16 cellular contexts compared by ENCODE assay signal in genomic region chr1:48730164-48730864, GRCh38. TPM values are rescaled to one million over a fixed set of nuclear protein-coding genes. Genes with fewer than 3 reads are reported as not detected.
DNase-seq lines count a peak whose midpoint lies in the region; ATAC-seq, FAIRE-seq and TF ChIP-seq lines count a peak whose summit lies in the region.
"Had no signal": no experiment of that assay in that cellular context is flagged by ENCODE, and none has a peak within 500 bp of the region (broad histone marks: within the 10 kb centered on the region; RNA-seq: fewer than 3 reads in every experiment).

No MANE protein-coding gene starts in this region.

- no peak overlapping the region for H3K9ac ChIP-seq in MM.1S (ENCODE audit: low read length)

- peak overlapping the region; percentile 23; the same call in 1 of the 2 replicates for H3K4me2 ChIP-seq in MM.1S (ENCODE audit: low read depth, low read length)

- TF ChIP-seq CTCF in MM.1S (IDR thresholded peaks at IDR 0.05; ENCODE audit: low read length), result no peak

- peak; percentile 77 for ATAC-seq in GM19452 (IDR thresholded peaks at IDR 0.05; ENCODE audit: unreplicated experiment)
- ATAC-seq in HG02938 (IDR thresholded peaks at IDR 0.05; ENCODE audit: unreplicated experiment), result peak; percentile 83
- no peak for ATAC-seq in naive thymus-derived CD4-positive, alpha-beta T cell
- ATAC-seq: activated T-cell treated with anti-CD3 and anti-CD28 coated beads, Interleukin-2, amount 50 U/mL, for 4 hours had no signal

- H3K36me3 Mint-ChIP-seq in naive thymus-derived CD4-positive, alpha-beta T cell, result peaks cover 12 to 36% (median 12%) of the 10 kb centered on the region in 5 donors

- H3K4me3 ChIP-seq in MM.1S (ENCODE audit: low read length), result no peak overlapping the region
- H3K4me3 ChIP-seq in naive thymus-derived CD4-positive, alpha-beta T cell (ENCODE audit: low read length), result no peak overlapping the region
- H3K4me3 ChIP-seq in HAP-1, result no peak overlapping the region
- H3K4me3 ChIP-seq: vagina had no signal

- intact Hi-C loops in naive thymus-derived CD4-positive, alpha-beta T cell (cut with micrococcal nuclease), result no loop called here

- H3F3A ChIP-seq in MM.1S (ENCODE audit: insufficient read depth, low read length), result no peaks in the 10 kb centered on the region

- H3K27ac ChIP-seq in MM.1S (ENCODE audit: low read length), result no peak overlapping the region
- H3K27ac ChIP-seq in naive thymus-derived CD4-positive, alpha-beta T cell (ENCODE audit: low read depth, low read length), result no peak overlapping the region
- H3K27ac ChIP-seq: vagina had no signal

- no peaks in the 10 kb centered on the region for H4K20me1 ChIP-seq in MM.1S (ENCODE audit: insufficient read depth, low read length)

- no peak for DNase-seq in GM18507 (ENCODE audit: extremely low spot score, insufficient read length, low read depth)
- DNase-seq in MM.1S, result no peak
- DNase-seq in activated T-cell treated with anti-CD3 and anti-CD28 coated beads for 4 hours, result no peak
- DNase-seq in naive thymus-derived CD4-positive, alpha-beta T cell, result no peak
- no peak for DNase-seq in NCI-H226
- no peak for DNase-seq in HAP-1 (ENCODE audit: low spot score in 2 of 2)
- DNase-seq: activated CD4-positive, CD25-positive, alpha-beta regulatory T cell treated with anti-CD3 and anti-CD28 coated beads, Interleukin-2, amount 50 U/mL, for 72 hours; activated T-cell treated with anti-CD3 and anti-CD28 coated beads, Interleukin-2, amount 50 U/mL, for 4 hours; aorta; DMS53; stimulated activated CD8-positive, alpha-beta memory T cell treated with anti-CD3 and anti-CD28 coated beads, Interleukin-4, amount 100 ng/mL, for 48 hours had no signal

- H3K9me3 Mint-ChIP-seq in naive thymus-derived CD4-positive, alpha-beta T cell, result no peaks in the 10 kb centered on the region
- H3K9me3 Mint-ChIP-seq: activated T-cell treated with anti-CD3 and anti-CD28 coated beads, Interleukin-2, amount 50 U/mL, for 4 hours; mesothelial cell of epicardium had no signal

- FAIRE-seq in GM18507 (lab: Jason Lieb, UNC), result peak; percentile 68

- H3K9me3 ChIP-seq in MM.1S (replicated peaks; ENCODE audit: insufficient read depth, low read length) (no peaks in the 10 kb centered on the region), HAP-1 (no peaks in the 10 kb centered on the region)
- H3K9me3 ChIP-seq in naive thymus-derived CD4-positive, alpha-beta T cell (ENCODE audit: control insufficient read depth in 2 of 3, low read length in 3 of 3), result no peaks in the 10 kb centered on the region
- H3K9me3 ChIP-seq: vagina had no signal

- in situ Hi-C loops in HAP-1 (cut with MboI; ENCODE audit: low sequenced_read_pairs), result no loop called here

- H3K4me3 Mint-ChIP-seq in naive thymus-derived CD4-positive, alpha-beta T cell, result no peak overlapping the region
- H3K4me3 Mint-ChIP-seq: activated T-cell treated with anti-CD3 and anti-CD28 coated beads, Interleukin-2, amount 50 U/mL, for 4 hours; mesothelial cell of epicardium had no signal

- H3K79me2 ChIP-seq in MM.1S (ENCODE audit: low read length), result no peaks in the 10 kb centered on the region

- POLR2A ChIA-PET in naive thymus-derived CD4-positive, alpha-beta T cell (lab: Charles Lee), result interaction anchor here (0.6 kb wide), 1 partner anchor 30 kb away, joined by 3 read pairs; no protein-coding TSS in a partner anchor

- CTCF ChIA-PET in naive thymus-derived CD4-positive, alpha-beta T cell (lab: Charles Lee), result interaction anchor here (0.7 kb wide), 1 partner anchor 702 kb away, joined by 3 read pairs; no protein-coding TSS in a partner anchor

- peaks cover 0 to 7% (median 2%) of the 10 kb centered on the region in 7 donors for H3K4me1 Mint-ChIP-seq in naive thymus-derived CD4-positive, alpha-beta T cell
- H3K4me1 Mint-ChIP-seq: mesothelial cell of epicardium had no signal

- H3K4me1 ChIP-seq in MM.1S (ENCODE audit: low read length) (no peaks in the 10 kb centered on the region), HAP-1 (no peaks in the 10 kb centered on the region)
- H3K4me1 ChIP-seq in naive thymus-derived CD4-positive, alpha-beta T cell (ENCODE audit: control insufficient read depth in 2 of 2, insufficient read depth in 2 of 2, low read length in 2 of 2), result no peaks in the 10 kb centered on the region

- no peaks in the 10 kb centered on the region for H3K9me2 ChIP-seq in MM.1S (replicated peaks; ENCODE audit: insufficient read depth, low read length)

- H3K27ac Mint-ChIP-seq in naive thymus-derived CD4-positive, alpha-beta T cell, result no peak overlapping the region
- H3K27ac Mint-ChIP-seq: mesothelial cell of epicardium had no signal

- H2AFZ ChIP-seq in MM.1S (ENCODE audit: low read length), result no peak overlapping the region

- H3K27me3 Mint-ChIP-seq in naive thymus-derived CD4-positive, alpha-beta T cell, result no peaks in the 10 kb centered on the region

- no peaks in the 10 kb centered on the region for H3K27me3 ChIP-seq in MM.1S (replicated peaks; ENCODE audit: insufficient read depth, low read length)
- H3K27me3 ChIP-seq in naive thymus-derived CD4-positive, alpha-beta T cell (ENCODE audit: control insufficient read depth in 2 of 2, insufficient read depth in 2 of 2, low read length in 2 of 2), result no peaks in the 10 kb centered on the region
- H3K27me3 ChIP-seq in HAP-1 (ENCODE audit: low read depth), result no peaks in the 10 kb centered on the region
- H3K27me3 ChIP-seq: vagina had no signal

- no peaks in the 10 kb centered on the region for H3K36me3 ChIP-seq in MM.1S (replicated peaks; ENCODE audit: insufficient read depth, low read length)
- H3K36me3 ChIP-seq in naive thymus-derived CD4-positive, alpha-beta T cell (ENCODE audit: control insufficient read depth in 2 of 3, insufficient read depth in 3 of 3, low read length in 3 of 3), result peaks cover 0 to 50% (median 4%) of the 10 kb centered on the region in 3 experiments
- no peaks in the 10 kb centered on the region for H3K36me3 ChIP-seq in HAP-1 (replicated peaks)

RNA-seq across cellular contexts. Expression of gene BEND5, which starts 46.4 kb away (rescaled TPM):
- 10 to 100 TPM in 2 of 5 experiments, 1 to 10 TPM in 3; 5.6 to 12.6 (median 9.9) TPM for total RNA-seq in naive thymus-derived CD4-positive, alpha-beta T cell
- polyA plus RNA-seq in naive thymus-derived CD4-positive, alpha-beta T cell, result 1 to 10 TPM; 3.6 to 8.4 TPM
- total RNA-seq: fibroblast of villous mesenchyme had no signal
